Comparison of ENCODE assay signal across 20 cellular contexts in the genomic region with DNA sequence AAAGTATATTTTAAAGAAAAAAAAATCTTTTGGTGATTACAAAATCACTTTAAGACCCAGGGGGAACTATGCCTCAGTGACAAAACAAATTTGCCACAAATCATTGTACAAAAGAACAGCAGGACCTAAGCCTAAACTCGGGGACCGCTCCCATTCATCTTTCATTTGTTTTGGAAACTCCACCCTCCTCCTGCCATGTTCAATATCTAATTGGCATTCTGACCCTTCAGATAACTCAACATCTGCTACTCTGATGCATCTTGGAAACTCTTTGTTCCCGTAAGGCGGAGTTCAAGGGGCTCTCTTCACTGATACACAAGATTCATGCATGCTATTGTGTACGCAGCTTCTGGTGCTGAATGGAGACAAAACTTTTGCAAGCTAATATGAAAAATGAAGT.
A peak's percentile ranks its signal among the peaks of the same experiment; 100 is the strongest.
DNase-seq lines count a peak whose midpoint lies in the region; ATAC-seq lines count a peak whose summit lies in the region.
"Had no signal": no experiment of that assay in that cellular context is flagged by ENCODE, and none has a peak within 500 bp of the region (broad histone marks: within the 10 kb centered on the region; RNA-seq: fewer than 3 reads in every experiment).

No MANE protein-coding gene starts in this region.

- H3K9ac ChIP-seq in BLaER1, result no peak overlapping the region
- no peak overlapping the region for H3K9ac ChIP-seq in HUES64 (ENCODE audit: low read depth, low read length)
- H3K9ac ChIP-seq: parathyroid adenoma had no signal

- DNase-seq in NCI-H345 (lab: John Stamatoyannopoulos, UW) (peak; percentile 58), UCSD-AML1 (lab: John Stamatoyannopoulos, UW; ENCODE audit: unreplicated experiment) (no peak), NCI-H1092 (lab: John Stamatoyannopoulos, UW) (no peak), NAMALWA (ENCODE audit: low spot score) (no peak)
- DNase-seq: 8988T; activated CD4-positive, alpha-beta T cell treated with anti-CD3 and anti-CD28 coated beads for 36 hours; activated naive CD8-positive, alpha-beta T cell treated with anti-CD3 and anti-CD28 coated beads, Interleukin-2, amount 10 ng/mL, durations not matched to agents 7 days and 5 days; effector memory CD8-positive, alpha-beta T cell; esophagus squamous epithelium; naive B cell; NCI-H1105; NCI-H446 treated with DMSO at 0.1 percent for 48 hours; right lobe of liver; stimulated activated CD4-positive, alpha-beta T cell treated with anti-CD3 and anti-CD28 coated beads, Interleukin-15, amount 100 ng/mL, for 24 hours had no signal

- H4K20me1 ChIP-seq in BLaER1, result no peaks in the 10 kb centered on the region

- peak overlapping the region; percentile 56 for H3K4me2 ChIP-seq in BLaER1

- no peak for ATAC-seq in HG02610 (IDR thresholded peaks at IDR 0.05; ENCODE audit: unreplicated experiment)
- ATAC-seq: activated CD4-positive, alpha-beta T cell treated with anti-CD3 and anti-CD28 coated beads for 36 hours; effector memory CD8-positive, alpha-beta T cell had no signal

- H3K4me3 ChIP-seq in BLaER1 (no peak overlapping the region), HUES64 (ENCODE audit: low read length) (no peak overlapping the region), ectodermal cell (ENCODE audit: insufficient read depth, low read depth, low read length) (no peak overlapping the region)
- H3K4me3 ChIP-seq: esophagus squamous epithelium, gastroesophageal sphincter, right lobe of liver had no signal

- peaks cover 43% of the 10 kb centered on the region for H3K4me1 ChIP-seq in BLaER1
- H3K4me1 ChIP-seq in HUES64 (ENCODE audit: insufficient read depth, low read length), result peaks cover 34% of the 10 kb centered on the region
- H3K4me1 ChIP-seq in ectodermal cell (ENCODE audit: control insufficient read depth, insufficient read depth, low read length), result peaks cover 38% of the 10 kb centered on the region
- H3K4me1 ChIP-seq: esophagus squamous epithelium, gastroesophageal sphincter, parathyroid adenoma, right lobe of liver had no signal

- H3K27me3 ChIP-seq in BLaER1 (no peaks in the 10 kb centered on the region), HUES64 (ENCODE audit: insufficient read depth, low read length) (no peaks in the 10 kb centered on the region), ectodermal cell (ENCODE audit: control insufficient read depth, insufficient read depth, low read length, poor library complexity, severe bottlenecking) (no peaks in the 10 kb centered on the region)
- H3K27me3 ChIP-seq: esophagus squamous epithelium, gastroesophageal sphincter, right lobe of liver had no signal

- H3K27ac ChIP-seq in BLaER1, result no peak overlapping the region
- peak overlapping the region; percentile 51 for H3K27ac ChIP-seq in HUES64 (ENCODE audit: low read depth, low read length)
- H3K27ac ChIP-seq in ectodermal cell (ENCODE audit: insufficient read depth, low read depth, low read length, poor library complexity, severe bottlenecking), result peak overlapping the region; percentile 75
- H3K27ac ChIP-seq: esophagus squamous epithelium, gastroesophageal sphincter, parathyroid adenoma, right lobe of liver had no signal

- WGBS in HUES64, result 63% methylated on average over 5 of the region's 5 CpGs
- WGBS in ectodermal cell, 2 experiments, result 14 to 25% methylated on average over 5 of the region's 5 CpGs

- H3K9me3 ChIP-seq in BLaER1, result no peaks in the 10 kb centered on the region
- H3K9me3 ChIP-seq in HUES64 (ENCODE audit: insufficient read depth, low read depth, low read length), result no peaks in the 10 kb centered on the region
- H3K9me3 ChIP-seq in ectodermal cell (ENCODE audit: control insufficient read depth, low read length), result no peaks in the 10 kb centered on the region
- H3K9me3 ChIP-seq: esophagus squamous epithelium, gastroesophageal sphincter, right lobe of liver had no signal

- H3K36me3 ChIP-seq in BLaER1 (no peaks in the 10 kb centered on the region), HUES64 (ENCODE audit: insufficient read depth, low read length) (no peaks in the 10 kb centered on the region), ectodermal cell (ENCODE audit: control insufficient read depth, insufficient read depth, low read length) (no peaks in the 10 kb centered on the region)
- H3K36me3 ChIP-seq: esophagus squamous epithelium, gastroesophageal sphincter, right lobe of liver had no signal
